ENCODE assay signal across 8 cellular contexts in genomic region chr15:64825081-64825430, GRCh38.
DNase-seq lines count a peak whose midpoint lies in the region; ATAC-seq and TF ChIP-seq lines count a peak whose summit lies in the region.

No MANE protein-coding gene starts in this region.

- peak; percentile 3 for ATAC-seq in GM19438 (IDR thresholded peaks at IDR 0.05; ENCODE audit: low read depth, unreplicated experiment)
- no peak for ATAC-seq in GM21447 (IDR thresholded peaks at IDR 0.05; ENCODE audit: unreplicated experiment)
- ATAC-seq in HG03135 (IDR thresholded peaks at IDR 0.05; ENCODE audit: unreplicated experiment), result no peak

- H2AFZ ChIP-seq in KMS-11 (ENCODE audit: low read depth), result peak overlapping the region; percentile 90; the same call in 1 of the 2 replicates

- H4K20me1 ChIP-seq in KMS-11 (ENCODE audit: insufficient read depth), result no peaks in the 10 kb centered on the region

- TF ChIP-seq CTCF in KMS-11 (conservative IDR thresholded peaks at IDR 0.05; ENCODE audit: low read depth, low read length) (no peak), cardiac fibroblast (IDR thresholded peaks at IDR 0.05; ENCODE audit: low read depth, low read length) (no peak)

- peak overlapping the region; percentile 43 for H3K4me2 ChIP-seq in KMS-11

- H3K79me2 ChIP-seq in KMS-11 (ENCODE audit: insufficient read depth, low read depth), result no peaks in the 10 kb centered on the region

- peak overlapping the region; percentile 61; the same call in 1 of the 2 replicates for H3K9ac ChIP-seq in KMS-11
- peak overlapping the region in 1 of 2 donors; percentile 42 for H3K9ac ChIP-seq in mucosa of rectum (ENCODE audit: low read depth in 1 of 2, low read length in 2 of 2)

- DNase-seq in cardiac fibroblast (ENCODE audit: low read depth in 2 of 2), result no peak
- DNase-seq in cerebellar nuclear complex (lab: John Stamatoyannopoulos, UW), result no peak
- DNase-seq in dedifferentiated amniotic fluid mesenchymal stem cell (ENCODE audit: extremely low spot score), result no peak

- no peaks in the 10 kb centered on the region for H3K36me3 ChIP-seq in KMS-11 (ENCODE audit: insufficient read depth)
- H3K36me3 ChIP-seq in mucosa of rectum (ENCODE audit: control insufficient read depth in 2 of 2, insufficient read depth in 2 of 2, low read length in 2 of 2), result no peaks in the 10 kb centered on the region

- H3K9me3 ChIP-seq in mucosa of rectum (ENCODE audit: control insufficient read depth in 2 of 2, low read length in 2 of 2), result no peaks in the 10 kb centered on the region

- H3K27me3 ChIP-seq in KMS-11 (ENCODE audit: insufficient read depth, low read depth) (no peaks in the 10 kb centered on the region), mucosa of rectum (ENCODE audit: control insufficient read depth in 2 of 2, insufficient read depth in 2 of 2, low read length in 2 of 2) (peaks cover 0 to 4% of the 10 kb centered on the region in 2 donors)

- H3K27ac ChIP-seq in KMS-11 (peak overlapping the region; percentile 74; the same call in 1 of the 2 replicates), mucosa of rectum (ENCODE audit: low read depth in 2 of 2, low read length in 2 of 2) (peak overlapping the region in 1 of 2 donors; percentile 32)

- H3K4me3 ChIP-seq in KMS-11 (IDR thresholded peaks at IDR 0.05; ENCODE audit: insufficient read depth, low read depth, low read length), result no peak overlapping the region
- peak overlapping the region; percentile 55 to 69 for H3K4me3 ChIP-seq in cardiac fibroblast (replicated peaks in 1 of 2; ENCODE audit: low read depth in 2 of 2, low read length in 2 of 2)
- H3K4me3 ChIP-seq in mucosa of rectum (ENCODE audit: low read length in 2 of 2), result peak overlapping the region; percentile 65 to 82

- H3K4me1 ChIP-seq in KMS-11 (ENCODE audit: low read depth, poor library complexity, severe bottlenecking) (peaks cover 11% of the 10 kb centered on the region), mucosa of rectum (ENCODE audit: control insufficient read depth in 2 of 2, insufficient read depth in 2 of 2, low read length in 2 of 2) (peaks cover 15 to 18% of the 10 kb centered on the region in 2 donors)
